16 cellular contexts compared by ENCODE assay signal in the genomic region with DNA sequence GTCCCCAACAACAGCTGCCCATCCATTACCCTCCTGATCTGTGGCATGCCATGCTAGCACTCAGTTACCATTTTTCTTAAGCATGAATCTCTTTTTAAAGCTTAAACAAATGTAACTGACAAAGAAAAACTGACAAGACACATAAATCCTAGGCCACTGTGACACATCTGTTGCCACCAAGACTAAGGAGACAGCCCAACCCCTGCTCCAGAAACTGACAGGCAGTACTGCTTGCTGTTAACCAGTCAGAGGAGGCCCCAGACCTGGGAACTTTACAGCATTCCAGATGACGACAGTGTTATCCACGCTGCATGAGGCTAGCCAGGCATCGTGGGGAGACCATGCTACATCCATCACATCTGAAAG. TPM values are rescaled to one million over a fixed set of nuclear protein-coding genes. Genes with fewer than 3 reads are reported as not detected.
DNase-seq lines count a peak whose midpoint lies in the region; ATAC-seq and TF ChIP-seq lines count a peak whose summit lies in the region.
"Had no signal": no experiment of that assay in that cellular context is flagged by ENCODE, and none has a peak within 500 bp of the region (broad histone marks: within the 10 kb centered on the region; RNA-seq: fewer than 3 reads in every experiment).

No MANE protein-coding gene starts in this region.

- peaks cover 33% of the 10 kb centered on the region for H3K36me3 Mint-ChIP-seq in effector memory CD8-positive, alpha-beta T cell (ENCODE audit: insufficient read depth)

- H3K9ac ChIP-seq in smooth muscle cell (ENCODE audit: low read depth) = no peak overlapping the region

- no peaks in the 10 kb centered on the region for H3F3A ChIP-seq in smooth muscle cell (ENCODE audit: low read depth)

- H4K20me1 ChIP-seq in smooth muscle cell (ENCODE audit: low read depth) = no peaks in the 10 kb centered on the region

- no peaks in the 10 kb centered on the region for H3K79me2 ChIP-seq in smooth muscle cell (ENCODE audit: low read depth)

- no peak overlapping the region for H3K4me3 ChIP-seq in smooth muscle cell

- H3K4me1 ChIP-seq in smooth muscle cell (ENCODE audit: low read depth) = no peaks in the 10 kb centered on the region

- no peak overlapping the region for H3K4me2 ChIP-seq in smooth muscle cell

- DNase-seq in NCI-H2171 treated with DMSO at 0.1 percent for 48 hours (lab: John Stamatoyannopoulos, UW) = peak; percentile 81
- no peak for DNase-seq in NCI-H2171 (lab: John Stamatoyannopoulos, UW)
- DNase-seq in amniotic epithelial cell (ENCODE audit: low read depth) = peak; percentile 56
- DNase-seq in erythroblast (lab: John Stamatoyannopoulos, UW) = peak; percentile 61 to 73
- no peak for DNase-seq in smooth muscle cell (lab: John Stamatoyannopoulos, UW; ENCODE audit: unreplicated experiment)
- no peak for DNase-seq in effector memory CD8-positive, alpha-beta T cell
- DNase-seq in GDM1 (lab: John Stamatoyannopoulos, UW) = no peak
- DNase-seq: ACHN; C1 segment of cervical spinal cord; CD4-positive, alpha-beta T cell; DND-41; GF-D8; HCEC 1CT; HFFc6 had no signal

- no peak for TF ChIP-seq CTCF in smooth muscle cell (IDR thresholded peaks at IDR 0.05; ENCODE audit: borderline replicate concordance, insufficient read depth, poor library complexity, severe bottlenecking)

- H3K4me1 Mint-ChIP-seq in effector memory CD8-positive, alpha-beta T cell (ENCODE audit: low read depth in 2 of 2) = peaks cover 0 to 12% of the 10 kb centered on the region in 2 donors
- H3K4me1 Mint-ChIP-seq: B cell had no signal

- H2AFZ ChIP-seq in smooth muscle cell (ENCODE audit: low read depth) = no peak overlapping the region

- H3K27me3 ChIP-seq in smooth muscle cell (ENCODE audit: low read depth) = no peaks in the 10 kb centered on the region

- no peaks in the 10 kb centered on the region for H3K9me3 Mint-ChIP-seq in effector memory CD8-positive, alpha-beta T cell
- H3K9me3 Mint-ChIP-seq: CD4-positive, alpha-beta T cell; HFFc6 had no signal

- no peaks in the 10 kb centered on the region for H3K27me3 Mint-ChIP-seq in effector memory CD8-positive, alpha-beta T cell
- H3K27me3 Mint-ChIP-seq: B cell; CD4-positive, alpha-beta T cell had no signal

- ATAC-seq in effector memory CD8-positive, alpha-beta T cell (replicated peaks) = no peak
- ATAC-seq: HepG2 had no signal

- no peak overlapping the region for H3K4me3 Mint-ChIP-seq in effector memory CD8-positive, alpha-beta T cell
- H3K4me3 Mint-ChIP-seq: B cell; CD4-positive, alpha-beta T cell; HFFc6 had no signal

- WGBS in smooth muscle cell (ENCODE audit: low lambda C conversion rate) = 79% methylated on average over 3 of the region's 3 CpGs

- TF ChIP-seq POLR2A in erythroblast (IDR thresholded peaks at IDR 0.05; ENCODE audit: low read length) = no peak

- no peak overlapping the region for H3K27ac ChIP-seq in smooth muscle cell (ENCODE audit: low read depth)

- no peaks in the 10 kb centered on the region for H3K36me3 ChIP-seq in smooth muscle cell (ENCODE audit: low read depth)

- no peaks in the 10 kb centered on the region for H3K9me3 ChIP-seq in smooth muscle cell (replicated peaks; ENCODE audit: low read depth)

- H3K27ac Mint-ChIP-seq in effector memory CD8-positive, alpha-beta T cell = peak overlapping the region in 1 of 2 donors; percentile 41
- H3K27ac Mint-ChIP-seq: B cell; CD4-positive, alpha-beta T cell; HFFc6 had no signal

RNA-seq across cellular contexts. Expression of a gene that starts 33.8 kb away (rescaled TPM):
- 8.7 and 9.8 TPM in 2 replicates for total RNA-seq in smooth muscle cell
- polyA plus RNA-seq in smooth muscle cell = 7.3 and 9.8 TPM in 2 replicates

RNA-seq across cellular contexts. Expression of a gene that starts 34.6 kb away (rescaled TPM):
- total RNA-seq in smooth muscle cell = 18.1 and 30.4 TPM in 2 replicates
- 52.9 and 54.8 TPM in 2 replicates for polyA plus RNA-seq in smooth muscle cell

RNA-seq across cellular contexts. Expression of a gene that starts 49.8 kb away (rescaled TPM):
- total RNA-seq in smooth muscle cell = 16.5 and 23.0 TPM in 2 replicates
- 20.8 and 29.5 TPM in 2 replicates for polyA plus RNA-seq in smooth muscle cell

Comparison
In these comparisons a context has a peak if more than half of its experiments do, and no peak if none do; other contexts are left out.
1. DNase-seq: peak in NCI-H2171 treated with DMSO at 0.1 percent for 48 hours (single experiment), amniotic epithelial cell (single experiment) and erythroblast (2 of 2); none in NCI-H2171 (single experiment), smooth muscle cell (single experiment), effector memory CD8-positive, alpha-beta T cell (0 of 3) and GDM1 (single experiment).